Comparison of ENCODE assay signal across 2 cellular contexts in genomic region chr20:1370548-1371110, GRCh38.
TF ChIP-seq lines count a peak whose summit lies in the region.

No MANE protein-coding gene starts in this region.

TF ChIP-seq in IMR-90, 13 proteins besides CTCF, POLR2A, EP300 and RAD21:
- TF ChIP-seq MAZ (IDR thresholded peaks at IDR 0.05; ENCODE audit: borderline replicate concordance, low read depth, low read length), result no peak
- TF ChIP-seq MXI1 (IDR thresholded peaks at IDR 0.05; ENCODE audit: borderline replicate concordance, low read depth, low read length), result no peak
- TF ChIP-seq FOS (IDR thresholded peaks at IDR 0.05; ENCODE audit: low read depth, low read length), result no peak
- no peak for TF ChIP-seq CEBPB (IDR thresholded peaks at IDR 0.05; ENCODE audit: low read depth, low read length)
- no peak for TF ChIP-seq RFX5 (IDR thresholded peaks at IDR 0.05; ENCODE audit: low read depth, low read length)
- no peak for TF ChIP-seq SMC3 (IDR thresholded peaks at IDR 0.05; ENCODE audit: low read depth, low read length)
- no peak for TF ChIP-seq MAFK (IDR thresholded peaks at IDR 0.05; ENCODE audit: low read depth, low read length)
- no peak for TF ChIP-seq NFE2L2 (IDR thresholded peaks at IDR 0.05; ENCODE audit: low read depth, low read length)
- TF ChIP-seq CHD1 (IDR thresholded peaks at IDR 0.05; ENCODE audit: low read depth, low read length), result no peak
- TF ChIP-seq ELK1 (IDR thresholded peaks at IDR 0.05; ENCODE audit: borderline replicate concordance, low read depth, low read length), result no peak
- no peak for TF ChIP-seq USF2 (IDR thresholded peaks at IDR 0.05; ENCODE audit: low read depth, low read length)
- no peak for TF ChIP-seq BHLHE40 (IDR thresholded peaks at IDR 0.05; ENCODE audit: low read depth, low read length)
- TF ChIP-seq RCOR1 (IDR thresholded peaks at IDR 0.05; ENCODE audit: insufficient replicate concordance, low read length), result no peak

TF ChIP-seq in endothelial cell of umbilical vein, 7 proteins besides CTCF, POLR2A, EP300 and RAD21:
- no peak for TF ChIP-seq JUN (IDR thresholded peaks at IDR 0.05; ENCODE audit: borderline replicate concordance, insufficient read depth, insufficient read length, low read depth)
- no peak for TF ChIP-seq FOS (IDR thresholded peaks at IDR 0.05; ENCODE audit: borderline replicate concordance, insufficient read depth, low read length)
- TF ChIP-seq POLR2AphosphoS5 (IDR thresholded peaks at IDR 0.05; ENCODE audit: insufficient read depth, low read depth, low read length), result no peak
- no peak for TF ChIP-seq MYC (IDR thresholded peaks at IDR 0.05; ENCODE audit: low read depth, low read length)
- TF ChIP-seq MAX (IDR thresholded peaks at IDR 0.05; ENCODE audit: insufficient read depth, insufficient read length), result no peak
- no peak for TF ChIP-seq GATA2 (IDR thresholded peaks at IDR 0.05; ENCODE audit: insufficient read depth, insufficient read length, low read depth, low read length)
- TF ChIP-seq EZH2 (IDR thresholded peaks at IDR 0.05; ENCODE audit: borderline replicate concordance, low read depth, low read length, severe bottlenecking), result no peak
TF ChIP-seq in endothelial cell of umbilical vein: peak in this region for 0.
